In the genomic region with DNA sequence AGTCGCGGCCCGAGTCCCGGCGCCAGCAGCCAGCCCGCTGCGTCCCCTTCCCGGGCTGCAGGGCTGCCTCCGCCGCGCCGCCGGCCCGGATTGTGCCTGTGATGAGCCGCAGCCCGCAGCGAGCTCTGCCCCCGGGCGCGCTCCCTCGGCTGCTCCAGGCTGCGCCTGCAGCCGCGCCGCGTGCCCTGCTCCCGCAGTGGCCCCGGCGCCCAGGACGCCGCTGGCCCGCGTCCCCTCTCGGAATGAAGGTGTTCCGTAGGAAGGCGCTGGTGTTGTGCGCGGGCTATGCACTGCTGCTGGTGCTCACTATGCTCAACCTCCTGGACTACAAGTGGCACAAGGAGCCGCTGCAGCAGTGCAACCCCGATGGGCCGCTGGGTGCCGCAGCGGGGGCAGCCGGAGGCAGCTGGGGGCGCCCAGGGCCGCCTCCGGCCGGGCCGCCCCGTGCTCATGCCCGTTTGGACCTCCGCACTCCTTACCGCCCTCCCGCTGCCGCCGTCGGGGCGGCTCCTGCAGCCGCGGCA, we compare ENCODE assay signal across 8 cellular contexts. TPM values are rescaled to one million over a fixed set of nuclear protein-coding genes. Genes with fewer than 3 reads are reported as not detected.
DNase-seq lines count a peak whose midpoint lies in the region; ATAC-seq, FAIRE-seq and TF ChIP-seq lines count a peak whose summit lies in the region.
"Had no signal": no experiment of that assay in that cellular context is flagged by ENCODE, and none has a peak within 500 bp of the region (broad histone marks: within the 10 kb centered on the region; RNA-seq: fewer than 3 reads in every experiment).

No MANE protein-coding gene starts in this region.

- TF ChIP-seq CTCF in HFF-Myc (IDR thresholded peaks at IDR 0.05; ENCODE audit: low read depth, low read length, missing control alignments) (no peak), OCI-LY7 (conservative IDR thresholded peaks at IDR 0.05; ENCODE audit: low read length) (no peak)

- no peaks in the 10 kb centered on the region for H4K20me1 ChIP-seq in OCI-LY7 (ENCODE audit: insufficient read depth, low read length)

- H3K27ac Mint-ChIP-seq in activated naive CD8-positive, alpha-beta T cell treated with anti-CD3 and anti-CD28 coated beads, Interleukin-2, amount 50 U/mL, for 24 hours, result no peak overlapping the region

- TF ChIP-seq POLR2A in GM12892 (IDR thresholded peaks at IDR 0.05; ENCODE audit: low read depth, low read length), result no peak

- POLR2A ChIA-PET in OCI-LY7 (lab: Charles Lee), result no interaction called here

- H3K36me3 Mint-ChIP-seq in activated naive CD8-positive, alpha-beta T cell treated with anti-CD3 and anti-CD28 coated beads, Interleukin-2, amount 50 U/mL, for 24 hours (ENCODE audit: low read depth), result peaks cover 2% of the 10 kb centered on the region

- FAIRE-seq in GM12892 (lab: Jason Lieb, UNC), result no peak
- FAIRE-seq: endometrium had no signal

- BruUV-seq in OCI-LY7 (replicated peaks; lab: Mats Ljungman, UMichigan), result no TSS peak

- H3K27ac ChIP-seq in OCI-LY7 (ENCODE audit: low read depth, low read length, poor library complexity, severe bottlenecking) (no peak overlapping the region), iPS-20b (ENCODE audit: low read length) (no peak overlapping the region)

- intact Hi-C loops in OCI-LY7 (cut with micrococcal nuclease; ENCODE audit: unreplicated experiment), result loop anchor here (5.0 kb wide), 1 partner anchor 87 kb away; no protein-coding TSS in a partner anchor

- H3K27me3 ChIP-seq in iPS-20b (ENCODE audit: insufficient read depth, low read length), result peaks cover 35% of the 10 kb centered on the region

- H3K9me3 Mint-ChIP-seq in activated naive CD8-positive, alpha-beta T cell treated with anti-CD3 and anti-CD28 coated beads, Interleukin-2, amount 50 U/mL, for 24 hours, result no peaks in the 10 kb centered on the region

- peak overlapping the region; percentile 69 for H3K4me3 Mint-ChIP-seq in activated naive CD8-positive, alpha-beta T cell treated with anti-CD3 and anti-CD28 coated beads, Interleukin-2, amount 50 U/mL, for 24 hours

- DNase-seq in GM12892 (ENCODE audit: insufficient read length) (peak; percentile 46), HFF-Myc (ENCODE audit: extremely low read depth, low read depth) (no peak), OCI-LY7 (ENCODE audit: low spot score) (no peak), NCI-H345 treated with DMSO at 0.1 percent for 48 hours (lab: John Stamatoyannopoulos, UW; ENCODE audit: unreplicated experiment) (no peak)
- peak; percentile 44 for DNase-seq in activated naive CD8-positive, alpha-beta T cell treated with anti-CD3 and anti-CD28 coated beads, Interleukin-2, amount 50 U/mL, for 24 hours
- DNase-seq in stimulated activated CD4-positive, alpha-beta T cell treated with anti-CD3 and anti-CD28 coated beads, Interleukin-2, amount 100 ng/mL, for 4 hours (ENCODE audit: low read depth), result peak; percentile 15

- ATAC-seq in activated naive CD8-positive, alpha-beta T cell treated with anti-CD3 and anti-CD28 coated beads, Interleukin-2, amount 50 U/mL, for 24 hours, result peak; percentile 29

- H3K36me3 ChIP-seq in OCI-LY7 (ENCODE audit: insufficient read depth, low read length), result no peaks in the 10 kb centered on the region
- 0 out of 2 replicates have a peak, but pooled peaks cover 8% of the 10 kb centered on the region for H3K36me3 ChIP-seq in iPS-20b (ENCODE audit: insufficient read depth, low read depth, low read length)

- CTCF ChIA-PET in OCI-LY7 (lab: Charles Lee; ENCODE audit: unreplicated experiment), result interaction anchor here (0.6 kb wide), 1 partner anchor 255 kb away, joined by 3 read pairs; no protein-coding TSS in a partner anchor

- H3K4me2 ChIP-seq in OCI-LY7 (ENCODE audit: low read length), result peak overlapping the region; percentile 95

- no peak overlapping the region for H2AFZ ChIP-seq in OCI-LY7 (ENCODE audit: low read length)

- no peak overlapping the region; the same call in 1 of the 2 replicates for H3K9ac ChIP-seq in iPS-20b (ENCODE audit: low read depth, low read length)

- H3K9me3 ChIP-seq in OCI-LY7 (ENCODE audit: low read length), result no peaks in the 10 kb centered on the region
- H3K9me3 ChIP-seq in iPS-20b (ENCODE audit: insufficient read depth, low read depth, low read length), result no peaks in the 10 kb centered on the region

- no peaks in the 10 kb centered on the region for H3K79me2 ChIP-seq in OCI-LY7 (ENCODE audit: insufficient read depth, low read depth, low read length)

- peaks cover 22% of the 10 kb centered on the region for H3K4me1 ChIP-seq in OCI-LY7 (ENCODE audit: insufficient read depth, low read length, poor library complexity, severe bottlenecking)
- H3K4me1 ChIP-seq in iPS-20b (ENCODE audit: insufficient read depth, low read length), result peaks cover 13% of the 10 kb centered on the region

- peaks cover 14% of the 10 kb centered on the region for H3K27me3 Mint-ChIP-seq in activated naive CD8-positive, alpha-beta T cell treated with anti-CD3 and anti-CD28 coated beads, Interleukin-2, amount 50 U/mL, for 24 hours

- H3K4me1 Mint-ChIP-seq in activated naive CD8-positive, alpha-beta T cell treated with anti-CD3 and anti-CD28 coated beads, Interleukin-2, amount 50 U/mL, for 24 hours, result peaks cover 44% of the 10 kb centered on the region

- H3K9me2 ChIP-seq in OCI-LY7 (ENCODE audit: insufficient read depth, low read length), result no peaks in the 10 kb centered on the region

- peak overlapping the region; percentile 88 for H3K4me3 ChIP-seq in HFF-Myc (replicated peaks; ENCODE audit: low read depth, low read length)
- H3K4me3 ChIP-seq in OCI-LY7 (ENCODE audit: low read depth, low read length, poor library complexity, severe bottlenecking), result peak overlapping the region; percentile 72
- peak overlapping the region; percentile 93 for H3K4me3 ChIP-seq in iPS-20b (ENCODE audit: low read length)

RNA-seq across cellular contexts. Expression of a gene that starts 1.2 kb away (rescaled TPM):
- polyA plus RNA-seq in GM12892 (2012; ENCODE audit: missing spikeins), result 10.0 TPM
- total RNA-seq in OCI-LY7 (2014; rRNA removed; shearing (Covaris generic)), result 0.93 and 1.2 TPM in 2 replicates
- 1.1 and 1.2 TPM in 2 replicates for total RNA-seq in OCI-LY7 (2022)

Comparison
In these comparisons a context has a peak if more than half of its experiments do, and no peak if none do; other contexts are left out.
1. DNase-seq: peak in GM12892 (single experiment), activated naive CD8-positive, alpha-beta T cell treated with anti-CD3 and anti-CD28 coated beads, Interleukin-2, amount 50 U/mL, for 24 hours (single experiment) and stimulated activated CD4-positive, alpha-beta T cell treated with anti-CD3 and anti-CD28 coated beads, Interleukin-2, amount 100 ng/mL, for 4 hours (single experiment); none in HFF-Myc (single experiment), OCI-LY7 (single experiment) and NCI-H345 treated with DMSO at 0.1 percent for 48 hours (single experiment).
2. Peak in every context shown above with its lines, with median percentiles within 50 percentile points of each other: H3K4me3 ChIP-seq.